Comparison of ENCODE assay signal across 1 cellular context in the genomic region with DNA sequence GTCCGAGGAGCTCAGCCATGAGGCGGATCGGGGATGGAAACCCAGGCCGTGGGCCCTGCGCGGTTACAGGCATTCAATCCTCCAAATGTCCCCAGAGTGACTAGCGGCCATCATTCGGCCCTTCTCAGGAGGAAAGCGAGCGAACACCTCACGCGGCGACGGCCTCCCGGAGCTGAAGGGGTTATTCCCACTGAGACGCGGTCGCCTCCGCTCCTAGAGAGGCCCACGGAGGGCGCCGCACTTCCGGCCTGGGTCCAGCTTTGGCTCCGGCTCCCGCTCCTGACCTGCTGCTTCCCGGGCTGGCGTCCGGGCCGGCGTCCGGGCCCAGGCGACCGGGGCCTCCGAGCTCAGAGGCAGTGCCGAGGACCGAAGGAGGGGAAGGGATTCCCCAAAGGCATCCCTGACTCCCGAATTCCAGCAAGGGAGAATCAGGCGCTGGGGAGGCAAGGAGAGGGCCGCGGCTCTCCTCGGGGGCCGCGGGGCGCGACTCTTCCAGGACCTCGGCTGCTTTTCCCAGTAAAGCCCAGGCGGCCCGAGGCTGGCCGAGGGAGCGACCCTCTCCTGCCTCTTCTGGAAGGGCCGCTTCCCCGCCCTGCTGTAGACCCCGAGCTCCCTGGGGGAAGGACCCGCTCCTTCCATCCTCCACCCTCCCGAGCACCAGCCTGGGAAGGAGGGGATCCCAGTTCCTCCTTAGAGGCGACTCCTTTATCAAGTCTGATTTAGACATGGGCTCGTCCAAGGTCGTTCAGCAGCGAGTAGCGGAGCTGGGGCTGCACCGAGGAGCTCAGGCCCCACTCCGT.
TF ChIP-seq lines count a peak whose summit lies in the region.

No MANE protein-coding gene starts in this region.

TF ChIP-seq in WTC11, 78 proteins besides CTCF, POLR2A, EP300 and RAD21 (continued from another document and continues in another):
- TF ChIP-seq ZNF219 (CRISPR knock-in tag; IDR thresholded peaks at IDR 0.05; ENCODE audit: borderline replicate concordance), result peak; percentile 22; the same call in 1 of the 2 replicates
- no peak for TF ChIP-seq FOXJ3 (CRISPR knock-in tag; IDR thresholded peaks at IDR 0.05; ENCODE audit: borderline replicate concordance)
- TF ChIP-seq ZNF671 (CRISPR knock-in tag; IDR thresholded peaks at IDR 0.05), result no peak
- TF ChIP-seq ZNF416 (CRISPR knock-in tag; IDR thresholded peaks at IDR 0.05), result no peak
- TF ChIP-seq, protein P1, sequence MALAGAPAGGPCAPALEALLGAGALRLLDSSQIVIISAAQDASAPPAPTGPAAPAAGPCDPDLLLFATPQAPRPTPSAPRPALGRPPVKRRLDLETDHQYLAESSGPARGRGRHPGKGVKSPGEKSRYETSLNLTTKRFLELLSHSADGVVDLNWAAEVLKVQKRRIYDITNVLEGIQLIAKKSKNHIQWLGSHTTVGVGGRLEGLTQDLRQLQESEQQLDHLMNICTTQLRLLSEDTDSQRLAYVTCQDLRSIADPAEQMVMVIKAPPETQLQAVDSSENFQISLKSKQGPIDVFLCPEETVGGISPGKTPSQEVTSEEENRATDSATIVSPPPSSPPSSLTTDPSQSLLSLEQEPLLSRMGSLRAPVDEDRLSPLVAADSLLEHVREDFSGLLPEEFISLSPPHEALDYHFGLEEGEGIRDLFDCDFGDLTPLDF (CRISPR knock-in tag; IDR thresholded peaks at IDR 0.05), result peak; percentile 40; the same call in 1 of the 2 replicates
- TF ChIP-seq, protein P2, sequence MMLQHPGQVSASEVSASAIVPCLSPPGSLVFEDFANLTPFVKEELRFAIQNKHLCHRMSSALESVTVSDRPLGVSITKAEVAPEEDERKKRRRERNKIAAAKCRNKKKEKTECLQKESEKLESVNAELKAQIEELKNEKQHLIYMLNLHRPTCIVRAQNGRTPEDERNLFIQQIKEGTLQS (CRISPR knock-in tag; conservative IDR thresholded peaks at IDR 0.05), result no peak
- TF ChIP-seq ESRRA (CRISPR knock-in tag; IDR thresholded peaks at IDR 0.05; ENCODE audit: borderline replicate concordance), result no peak
- TF ChIP-seq, protein P3, sequence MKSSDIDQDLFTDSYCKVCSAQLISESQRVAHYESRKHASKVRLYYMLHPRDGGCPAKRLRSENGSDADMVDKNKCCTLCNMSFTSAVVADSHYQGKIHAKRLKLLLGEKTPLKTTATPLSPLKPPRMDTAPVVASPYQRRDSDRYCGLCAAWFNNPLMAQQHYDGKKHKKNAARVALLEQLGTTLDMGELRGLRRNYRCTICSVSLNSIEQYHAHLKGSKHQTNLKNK (CRISPR knock-in tag; IDR thresholded peaks at IDR 0.05), result no peak
- TF ChIP-seq PRRX2 (CRISPR knock-in tag; IDR thresholded peaks at IDR 0.05), result no peak
- TF ChIP-seq ZNF317 (CRISPR knock-in tag; IDR thresholded peaks at IDR 0.05; ENCODE audit: borderline replicate concordance, low read depth), result no peak
- no peak for TF ChIP-seq ATF1 (CRISPR knock-in tag; IDR thresholded peaks at IDR 0.05)
- no peak for TF ChIP-seq SMAD3 (CRISPR knock-in tag; IDR thresholded peaks at IDR 0.05; ENCODE audit: borderline replicate concordance)
- TF ChIP-seq, protein P4, sequence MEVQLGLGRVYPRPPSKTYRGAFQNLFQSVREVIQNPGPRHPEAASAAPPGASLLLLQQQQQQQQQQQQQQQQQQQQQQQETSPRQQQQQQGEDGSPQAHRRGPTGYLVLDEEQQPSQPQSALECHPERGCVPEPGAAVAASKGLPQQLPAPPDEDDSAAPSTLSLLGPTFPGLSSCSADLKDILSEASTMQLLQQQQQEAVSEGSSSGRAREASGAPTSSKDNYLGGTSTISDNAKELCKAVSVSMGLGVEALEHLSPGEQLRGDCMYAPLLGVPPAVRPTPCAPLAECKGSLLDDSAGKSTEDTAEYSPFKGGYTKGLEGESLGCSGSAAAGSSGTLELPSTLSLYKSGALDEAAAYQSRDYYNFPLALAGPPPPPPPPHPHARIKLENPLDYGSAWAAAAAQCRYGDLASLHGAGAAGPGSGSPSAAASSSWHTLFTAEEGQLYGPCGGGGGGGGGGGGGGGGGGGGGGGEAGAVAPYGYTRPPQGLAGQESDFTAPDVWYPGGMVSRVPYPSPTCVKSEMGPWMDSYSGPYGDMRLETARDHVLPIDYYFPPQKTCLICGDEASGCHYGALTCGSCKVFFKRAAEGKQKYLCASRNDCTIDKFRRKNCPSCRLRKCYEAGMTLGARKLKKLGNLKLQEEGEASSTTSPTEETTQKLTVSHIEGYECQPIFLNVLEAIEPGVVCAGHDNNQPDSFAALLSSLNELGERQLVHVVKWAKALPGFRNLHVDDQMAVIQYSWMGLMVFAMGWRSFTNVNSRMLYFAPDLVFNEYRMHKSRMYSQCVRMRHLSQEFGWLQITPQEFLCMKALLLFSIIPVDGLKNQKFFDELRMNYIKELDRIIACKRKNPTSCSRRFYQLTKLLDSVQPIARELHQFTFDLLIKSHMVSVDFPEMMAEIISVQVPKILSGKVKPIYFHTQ (CRISPR knock-in tag; IDR thresholded peaks at IDR 0.05), result no peak
- TF ChIP-seq, protein P5, sequence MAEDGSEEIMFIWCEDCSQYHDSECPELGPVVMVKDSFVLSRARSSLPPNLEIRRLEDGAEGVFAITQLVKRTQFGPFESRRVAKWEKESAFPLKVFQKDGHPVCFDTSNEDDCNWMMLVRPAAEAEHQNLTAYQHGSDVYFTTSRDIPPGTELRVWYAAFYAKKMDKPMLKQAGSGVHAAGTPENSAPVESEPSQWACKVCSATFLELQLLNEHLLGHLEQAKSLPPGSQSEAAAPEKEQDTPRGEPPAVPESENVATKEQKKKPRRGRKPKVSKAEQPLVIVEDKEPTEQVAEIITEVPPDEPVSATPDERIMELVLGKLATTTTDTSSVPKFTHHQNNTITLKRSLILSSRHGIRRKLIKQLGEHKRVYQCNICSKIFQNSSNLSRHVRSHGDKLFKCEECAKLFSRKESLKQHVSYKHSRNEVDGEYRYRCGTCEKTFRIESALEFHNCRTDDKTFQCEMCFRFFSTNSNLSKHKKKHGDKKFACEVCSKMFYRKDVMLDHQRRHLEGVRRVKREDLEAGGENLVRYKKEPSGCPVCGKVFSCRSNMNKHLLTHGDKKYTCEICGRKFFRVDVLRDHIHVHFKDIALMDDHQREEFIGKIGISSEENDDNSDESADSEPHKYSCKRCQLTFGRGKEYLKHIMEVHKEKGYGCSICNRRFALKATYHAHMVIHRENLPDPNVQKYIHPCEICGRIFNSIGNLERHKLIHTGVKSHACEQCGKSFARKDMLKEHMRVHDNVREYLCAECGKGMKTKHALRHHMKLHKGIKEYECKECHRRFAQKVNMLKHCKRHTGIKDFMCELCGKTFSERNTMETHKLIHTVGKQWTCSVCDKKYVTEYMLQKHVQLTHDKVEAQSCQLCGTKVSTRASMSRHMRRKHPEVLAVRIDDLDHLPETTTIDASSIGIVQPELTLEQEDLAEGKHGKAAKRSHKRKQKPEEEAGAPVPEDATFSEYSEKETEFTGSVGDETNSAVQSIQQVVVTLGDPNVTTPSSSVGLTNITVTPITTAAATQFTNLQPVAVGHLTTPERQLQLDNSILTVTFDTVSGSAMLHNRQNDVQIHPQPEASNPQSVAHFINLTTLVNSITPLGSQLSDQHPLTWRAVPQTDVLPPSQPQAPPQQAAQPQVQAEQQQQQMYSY (CRISPR knock-in tag; IDR thresholded peaks at IDR 0.05), result peak; percentile 90
- TF ChIP-seq TCF7 (CRISPR knock-in tag; IDR thresholded peaks at IDR 0.05; ENCODE audit: low read depth), result no peak
- TF ChIP-seq NR1H2 (CRISPR knock-in tag; IDR thresholded peaks at IDR 0.05), result no peak
- TF ChIP-seq, protein P6, sequence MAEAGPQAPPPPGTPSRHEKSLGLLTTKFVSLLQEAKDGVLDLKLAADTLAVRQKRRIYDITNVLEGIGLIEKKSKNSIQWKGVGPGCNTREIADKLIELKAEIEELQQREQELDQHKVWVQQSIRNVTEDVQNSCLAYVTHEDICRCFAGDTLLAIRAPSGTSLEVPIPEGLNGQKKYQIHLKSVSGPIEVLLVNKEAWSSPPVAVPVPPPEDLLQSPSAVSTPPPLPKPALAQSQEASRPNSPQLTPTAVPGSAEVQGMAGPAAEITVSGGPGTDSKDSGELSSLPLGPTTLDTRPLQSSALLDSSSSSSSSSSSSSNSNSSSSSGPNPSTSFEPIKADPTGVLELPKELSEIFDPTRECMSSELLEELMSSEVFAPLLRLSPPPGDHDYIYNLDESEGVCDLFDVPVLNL (CRISPR knock-in tag; IDR thresholded peaks at IDR 0.05; ENCODE audit: borderline replicate concordance, low read depth), result no peak
- TF ChIP-seq, protein P7, sequence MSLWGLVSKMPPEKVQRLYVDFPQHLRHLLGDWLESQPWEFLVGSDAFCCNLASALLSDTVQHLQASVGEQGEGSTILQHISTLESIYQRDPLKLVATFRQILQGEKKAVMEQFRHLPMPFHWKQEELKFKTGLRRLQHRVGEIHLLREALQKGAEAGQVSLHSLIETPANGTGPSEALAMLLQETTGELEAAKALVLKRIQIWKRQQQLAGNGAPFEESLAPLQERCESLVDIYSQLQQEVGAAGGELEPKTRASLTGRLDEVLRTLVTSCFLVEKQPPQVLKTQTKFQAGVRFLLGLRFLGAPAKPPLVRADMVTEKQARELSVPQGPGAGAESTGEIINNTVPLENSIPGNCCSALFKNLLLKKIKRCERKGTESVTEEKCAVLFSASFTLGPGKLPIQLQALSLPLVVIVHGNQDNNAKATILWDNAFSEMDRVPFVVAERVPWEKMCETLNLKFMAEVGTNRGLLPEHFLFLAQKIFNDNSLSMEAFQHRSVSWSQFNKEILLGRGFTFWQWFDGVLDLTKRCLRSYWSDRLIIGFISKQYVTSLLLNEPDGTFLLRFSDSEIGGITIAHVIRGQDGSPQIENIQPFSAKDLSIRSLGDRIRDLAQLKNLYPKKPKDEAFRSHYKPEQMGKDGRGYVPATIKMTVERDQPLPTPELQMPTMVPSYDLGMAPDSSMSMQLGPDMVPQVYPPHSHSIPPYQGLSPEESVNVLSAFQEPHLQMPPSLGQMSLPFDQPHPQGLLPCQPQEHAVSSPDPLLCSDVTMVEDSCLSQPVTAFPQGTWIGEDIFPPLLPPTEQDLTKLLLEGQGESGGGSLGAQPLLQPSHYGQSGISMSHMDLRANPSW (CRISPR knock-in tag; conservative IDR thresholded peaks at IDR 0.05; ENCODE audit: low read depth), result no peak
- no peak; the same call in 1 of the 2 replicates for TF ChIP-seq MYBL2 (CRISPR knock-in tag; IDR thresholded peaks at IDR 0.05)
- TF ChIP-seq CREM (CRISPR knock-in tag; IDR thresholded peaks at IDR 0.05), result peak; percentile 41; the same call in 1 of the 2 replicates
- TF ChIP-seq ZNF396 (CRISPR knock-in tag; IDR thresholded peaks at IDR 0.05; ENCODE audit: borderline replicate concordance), result no peak
- TF ChIP-seq ZNF263 (CRISPR knock-in tag; IDR thresholded peaks at IDR 0.05; ENCODE audit: low read depth), result 0 out of 2 replicates have a peak, but pooled peaks have one; percentile 38
- peak; percentile 71 for TF ChIP-seq GTF2I (CRISPR knock-in tag; conservative IDR thresholded peaks at IDR 0.05)
- TF ChIP-seq ZNF423 (CRISPR knock-in tag; IDR thresholded peaks at IDR 0.05), result no peak
- TF ChIP-seq, protein P8, sequence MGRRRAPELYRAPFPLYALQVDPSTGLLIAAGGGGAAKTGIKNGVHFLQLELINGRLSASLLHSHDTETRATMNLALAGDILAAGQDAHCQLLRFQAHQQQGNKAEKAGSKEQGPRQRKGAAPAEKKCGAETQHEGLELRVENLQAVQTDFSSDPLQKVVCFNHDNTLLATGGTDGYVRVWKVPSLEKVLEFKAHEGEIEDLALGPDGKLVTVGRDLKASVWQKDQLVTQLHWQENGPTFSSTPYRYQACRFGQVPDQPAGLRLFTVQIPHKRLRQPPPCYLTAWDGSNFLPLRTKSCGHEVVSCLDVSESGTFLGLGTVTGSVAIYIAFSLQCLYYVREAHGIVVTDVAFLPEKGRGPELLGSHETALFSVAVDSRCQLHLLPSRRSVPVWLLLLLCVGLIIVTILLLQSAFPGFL (CRISPR knock-in tag; IDR thresholded peaks at IDR 0.05; ENCODE audit: borderline replicate concordance), result 0 out of 2 replicates have a peak, but pooled peaks have one; percentile 77
- TF ChIP-seq, protein P9, sequence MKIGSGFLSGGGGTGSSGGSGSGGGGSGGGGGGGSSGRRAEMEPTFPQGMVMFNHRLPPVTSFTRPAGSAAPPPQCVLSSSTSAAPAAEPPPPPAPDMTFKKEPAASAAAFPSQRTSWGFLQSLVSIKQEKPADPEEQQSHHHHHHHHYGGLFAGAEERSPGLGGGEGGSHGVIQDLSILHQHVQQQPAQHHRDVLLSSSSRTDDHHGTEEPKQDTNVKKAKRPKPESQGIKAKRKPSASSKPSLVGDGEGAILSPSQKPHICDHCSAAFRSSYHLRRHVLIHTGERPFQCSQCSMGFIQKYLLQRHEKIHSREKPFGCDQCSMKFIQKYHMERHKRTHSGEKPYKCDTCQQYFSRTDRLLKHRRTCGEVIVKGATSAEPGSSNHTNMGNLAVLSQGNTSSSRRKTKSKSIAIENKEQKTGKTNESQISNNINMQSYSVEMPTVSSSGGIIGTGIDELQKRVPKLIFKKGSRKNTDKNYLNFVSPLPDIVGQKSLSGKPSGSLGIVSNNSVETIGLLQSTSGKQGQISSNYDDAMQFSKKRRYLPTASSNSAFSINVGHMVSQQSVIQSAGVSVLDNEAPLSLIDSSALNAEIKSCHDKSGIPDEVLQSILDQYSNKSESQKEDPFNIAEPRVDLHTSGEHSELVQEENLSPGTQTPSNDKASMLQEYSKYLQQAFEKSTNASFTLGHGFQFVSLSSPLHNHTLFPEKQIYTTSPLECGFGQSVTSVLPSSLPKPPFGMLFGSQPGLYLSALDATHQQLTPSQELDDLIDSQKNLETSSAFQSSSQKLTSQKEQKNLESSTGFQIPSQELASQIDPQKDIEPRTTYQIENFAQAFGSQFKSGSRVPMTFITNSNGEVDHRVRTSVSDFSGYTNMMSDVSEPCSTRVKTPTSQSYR (CRISPR knock-in tag; IDR thresholded peaks at IDR 0.05), result no peak
- TF ChIP-seq SP1 (CRISPR knock-in tag; conservative IDR thresholded peaks at IDR 0.05), result peak; percentile 69; the same call in 1 of the 2 replicates
- no peak for TF ChIP-seq NR2C2 (CRISPR knock-in tag; IDR thresholded peaks at IDR 0.05)
- TF ChIP-seq ELF4 (CRISPR knock-in tag; IDR thresholded peaks at IDR 0.05; ENCODE audit: low read depth), result no peak
- TF ChIP-seq, protein P10, sequence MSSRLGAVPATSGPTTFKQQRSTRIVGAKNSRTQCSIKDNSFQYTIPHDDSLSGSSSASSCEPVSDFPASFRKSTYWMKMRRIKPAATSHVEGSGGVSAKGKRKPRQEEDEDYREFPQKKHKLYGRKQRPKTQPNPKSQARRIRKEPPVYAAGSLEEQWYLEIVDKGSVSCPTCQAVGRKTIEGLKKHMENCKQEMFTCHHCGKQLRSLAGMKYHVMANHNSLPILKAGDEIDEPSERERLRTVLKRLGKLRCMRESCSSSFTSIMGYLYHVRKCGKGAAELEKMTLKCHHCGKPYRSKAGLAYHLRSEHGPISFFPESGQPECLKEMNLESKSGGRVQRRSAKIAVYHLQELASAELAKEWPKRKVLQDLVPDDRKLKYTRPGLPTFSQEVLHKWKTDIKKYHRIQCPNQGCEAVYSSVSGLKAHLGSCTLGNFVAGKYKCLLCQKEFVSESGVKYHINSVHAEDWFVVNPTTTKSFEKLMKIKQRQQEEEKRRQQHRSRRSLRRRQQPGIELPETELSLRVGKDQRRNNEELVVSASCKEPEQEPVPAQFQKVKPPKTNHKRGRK (CRISPR knock-in tag; IDR thresholded peaks at IDR 0.05; ENCODE audit: borderline replicate concordance), result no peak
